ENCODE assay signal across 1 cellular context in genomic region chr2:229947544-229947943, GRCh38.
TF ChIP-seq lines count a peak whose summit lies in the region.

No MANE protein-coding gene starts in this region.

TF ChIP-seq in GM12878, 131 proteins besides CTCF, POLR2A, EP300 and RAD21 (continued from another document):
- no peak for TF ChIP-seq ZNF384 (IDR thresholded peaks at IDR 0.05; ENCODE audit: borderline replicate concordance, low read depth, low read length)
- no peak for TF ChIP-seq ZNF217 (IDR thresholded peaks at IDR 0.05)
- TF ChIP-seq ZBED1 (IDR thresholded peaks at IDR 0.05; ENCODE audit: borderline replicate concordance), result no peak
- no peak for TF ChIP-seq SIN3A (IDR thresholded peaks at IDR 0.05; ENCODE audit: low read depth, low read length)
- TF ChIP-seq IKZF2 (IDR thresholded peaks at IDR 0.05), result peak; percentile 80 to 86
- TF ChIP-seq SREBF2 (IDR thresholded peaks at IDR 0.05; ENCODE audit: low read length), result no peak
- TF ChIP-seq POU2F2 (IDR thresholded peaks at IDR 0.05; ENCODE audit: borderline replicate concordance, low read depth, low read length), result no peak
- peak; percentile 76; the same call in 1 of the 2 replicates for TF ChIP-seq FOXM1 (IDR thresholded peaks at IDR 0.05; ENCODE audit: low read depth, low read length)
- no peak for TF ChIP-seq SMAD1 (IDR thresholded peaks at IDR 0.05; ENCODE audit: low read depth, partially characterized antibody)
- no peak for TF ChIP-seq TBL1XR1 (IDR thresholded peaks at IDR 0.05; ENCODE audit: low read depth, low read length)
- no peak for TF ChIP-seq SRF (IDR thresholded peaks at IDR 0.05; ENCODE audit: low read depth in 2 of 2, low read length in 2 of 2)
- no peak for TF ChIP-seq BRCA1 (IDR thresholded peaks at IDR 0.05; ENCODE audit: low read depth, low read length)
- no peak for TF ChIP-seq SUPT20H (IDR thresholded peaks at IDR 0.05; ENCODE audit: borderline replicate concordance, control insufficient read depth, low read depth, low read length)
- TF ChIP-seq, protein P1, sequence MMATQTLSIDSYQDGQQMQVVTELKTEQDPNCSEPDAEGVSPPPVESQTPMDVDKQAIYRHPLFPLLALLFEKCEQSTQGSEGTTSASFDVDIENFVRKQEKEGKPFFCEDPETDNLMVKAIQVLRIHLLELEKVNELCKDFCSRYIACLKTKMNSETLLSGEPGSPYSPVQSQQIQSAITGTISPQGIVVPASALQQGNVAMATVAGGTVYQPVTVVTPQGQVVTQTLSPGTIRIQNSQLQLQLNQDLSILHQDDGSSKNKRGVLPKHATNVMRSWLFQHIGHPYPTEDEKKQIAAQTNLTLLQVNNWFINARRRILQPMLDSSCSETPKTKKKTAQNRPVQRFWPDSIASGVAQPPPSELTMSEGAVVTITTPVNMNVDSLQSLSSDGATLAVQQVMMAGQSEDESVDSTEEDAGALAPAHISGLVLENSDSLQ (IDR thresholded peaks at IDR 0.05), result no peak
- TF ChIP-seq, protein P2, sequence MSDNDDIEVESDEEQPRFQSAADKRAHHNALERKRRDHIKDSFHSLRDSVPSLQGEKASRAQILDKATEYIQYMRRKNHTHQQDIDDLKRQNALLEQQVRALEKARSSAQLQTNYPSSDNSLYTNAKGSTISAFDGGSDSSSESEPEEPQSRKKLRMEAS (IDR thresholded peaks at IDR 0.05; ENCODE audit: low read depth, low read length), result no peak
- TF ChIP-seq NFIC (IDR thresholded peaks at IDR 0.05; ENCODE audit: low read depth, low read length), result peak; percentile 96; the same call in 1 of the 2 replicates
- TF ChIP-seq IRF3 (IDR thresholded peaks at IDR 0.05), result no peak
